28 cellular contexts compared by ENCODE assay signal in genomic region chr7:121430558-121430957, GRCh38.
"Had no signal": no experiment of that assay in that cellular context is flagged by ENCODE, and none has a peak within 500 bp of the region (broad histone marks: within the 10 kb centered on the region; RNA-seq: fewer than 3 reads in every experiment).

No MANE protein-coding gene starts in this region.

- H3K9me3 Mint-ChIP-seq: stimulated activated effector memory CD8-positive, alpha-beta T cell treated with anti-CD3 and anti-CD28 coated beads, Interleukin-12 subunit alpha, Interleukin-12 subunit beta, amount 100 ng/mL, for 72 hours; stimulated activated naive CD8-positive, alpha-beta T cell treated with anti-CD3 and anti-CD28 coated beads, Interleukin-15, amount 100 ng/mL, for 72 hours had no signal

- H3K36me3 Mint-ChIP-seq: stimulated activated effector memory CD8-positive, alpha-beta T cell treated with anti-CD3 and anti-CD28 coated beads, Interleukin-12 subunit alpha, Interleukin-12 subunit beta, amount 100 ng/mL, for 72 hours; type B pancreatic cell had no signal

- H3K9me3 ChIP-seq: stomach, suprapubic skin, testis, thoracic aorta, thyroid gland, tibial artery, tibial nerve, transverse colon, upper lobe of left lung, upper lobe of right lung, uterus, vagina had no signal

- ATAC-seq: stimulated activated effector memory CD8-positive, alpha-beta T cell treated with anti-CD3 and anti-CD28 coated beads, Interleukin-12 subunit alpha, Interleukin-12 subunit beta, amount 100 ng/mL, for 72 hours; stimulated activated memory B cell treated with anti-CD40 and anti-IgM and Interleukin-4, amounts not matched to agents 10 μg/mL and 1 μg/mL and 100 μg/mL, for 72 hours; stimulated activated naive B cell treated with anti-CD40 and anti-IgM and Interleukin-4, amounts not matched to agents 10 μg/mL and 1 μg/mL and 100 μg/mL, for 72 hours; stimulated activated naive CD8-positive, alpha-beta T cell treated with anti-CD3 and anti-CD28 coated beads, Interleukin-15, amount 100 ng/mL, for 72 hours; stimulated activated naive CD8-positive, alpha-beta T cell treated with anti-CD3 and anti-CD28 coated beads, Interleukin-15, Interleukin-2, amounts not matched to agents 100 U/mL and 50 U/mL, for 24 hours; upper lobe of right lung had no signal

- H3K27me3 Mint-ChIP-seq: stimulated activated memory B cell treated with anti-CD40 and anti-IgM and Interleukin-4, amounts not matched to agents 10 μg/mL and 1 μg/mL and 100 μg/mL, for 72 hours; stimulated activated naive B cell treated with anti-CD40 and anti-IgM and Interleukin-4, amounts not matched to agents 10 μg/mL and 1 μg/mL and 100 μg/mL, for 72 hours; stimulated activated naive CD8-positive, alpha-beta T cell treated with anti-CD3 and anti-CD28 coated beads, Interleukin-15, amount 100 ng/mL, for 72 hours; type B pancreatic cell had no signal

- H3K4me3 Mint-ChIP-seq: stimulated activated effector memory CD8-positive, alpha-beta T cell treated with anti-CD3 and anti-CD28 coated beads, Interleukin-12 subunit alpha, Interleukin-12 subunit beta, amount 100 ng/mL, for 72 hours; stimulated activated memory B cell treated with anti-CD40 and anti-IgM and Interleukin-4, amounts not matched to agents 10 μg/mL and 1 μg/mL and 100 μg/mL, for 72 hours; stimulated activated naive B cell treated with anti-CD40 and anti-IgM and Interleukin-4, amounts not matched to agents 10 μg/mL and 1 μg/mL and 100 μg/mL, for 72 hours; stimulated activated naive CD8-positive, alpha-beta T cell treated with anti-CD3 and anti-CD28 coated beads, Interleukin-15, amount 100 ng/mL, for 72 hours; stimulated activated naive CD8-positive, alpha-beta T cell treated with anti-CD3 and anti-CD28 coated beads, Interleukin-15, Interleukin-2, amounts not matched to agents 100 ng/mL and 50 ng/mL, for 24 hours; type B pancreatic cell had no signal

- H3K4me3 ChIP-seq: stomach, suprapubic skin, testis, thoracic aorta, thyroid gland, tibial artery, tibial nerve, transverse colon, upper lobe of left lung, upper lobe of right lung, uterus, vagina had no signal

- H3K4me1 ChIP-seq: stomach, suprapubic skin, testis, tibial artery, tibial nerve, transverse colon, upper lobe of left lung, upper lobe of right lung, uterus, vagina had no signal

- H3K4me1 Mint-ChIP-seq: stimulated activated effector memory CD8-positive, alpha-beta T cell treated with anti-CD3 and anti-CD28 coated beads, Interleukin-12 subunit alpha, Interleukin-12 subunit beta, amount 100 ng/mL, for 72 hours; stimulated activated naive CD8-positive, alpha-beta T cell treated with anti-CD3 and anti-CD28 coated beads, Interleukin-15, amount 100 ng/mL, for 72 hours had no signal

- H3K27ac ChIP-seq: stomach, suprapubic skin, testis, thoracic aorta, thyroid gland, tibial artery, tibial nerve, transverse colon, upper lobe of left lung, upper lobe of right lung, uterus, vagina had no signal

- DNase-seq: stimulated activated CD4-positive, alpha-beta T cell treated with anti-CD3 and anti-CD28 coated beads, Interleukin-2, amount 100 ng/mL, for 48 hours; stimulated activated CD4-positive, alpha-beta T cell treated with anti-CD3 and anti-CD28 coated beads, Interleukin-4, amount 100 ng/mL, for 1 hour; stimulated activated CD4-positive, alpha-beta T cell treated with anti-CD3 and anti-CD28 coated beads, Interleukin-4, amount 100 ng/mL, for 24 hours; stimulated activated CD4-positive, alpha-beta T cell treated with anti-CD3 and anti-CD28 coated beads, Interleukin-4, amount 100 ng/mL, for 4 hours; stimulated activated CD8-positive, alpha-beta memory T cell treated with anti-CD3 and anti-CD28 coated beads, Interleukin-4, amount 100 ng/mL, for 48 hours; stimulated activated naive B cell treated with anti-CD40 and anti-IgM and Interleukin-4, amounts not matched to agents 10 μg/mL and 1 μg/mL and 100 μg/mL, for 72 hours; stimulated activated naive CD4-positive, alpha-beta T cell; stimulated activated naive CD4-positive, alpha-beta T cell treated with Interleukin-2 at 50 U/mL for 16 hours; stimulated activated naive CD8-positive, alpha-beta T cell treated with anti-CD3 and anti-CD28 coated beads, Interleukin-15, amount 100 ng/mL, for 72 hours; stimulated activated naive CD8-positive, alpha-beta T cell treated with anti-CD3 and anti-CD28 coated beads, Interleukin-15, Interleukin-2, amounts not matched to agents 100 U/mL and 50 U/mL, for 24 hours; stomach; substantia nigra; testis; thyroid gland; tibial artery; transverse colon; upper lobe of left lung; upper lobe of right lung; uterus had no signal

- FAIRE-seq: urothelium cell line had no signal

- H3K36me3 ChIP-seq: stomach, suprapubic skin, thoracic aorta, thyroid gland, tibial artery, tibial nerve, transverse colon, upper lobe of left lung, upper lobe of right lung, uterus, vagina had no signal

- H3K27me3 ChIP-seq: stomach, suprapubic skin, testis, thyroid gland, tibial artery, tibial nerve, transverse colon, upper lobe of left lung, upper lobe of right lung, uterus, vagina had no signal

- H3K27ac Mint-ChIP-seq: stimulated activated effector memory CD8-positive, alpha-beta T cell treated with anti-CD3 and anti-CD28 coated beads, Interleukin-12 subunit alpha, Interleukin-12 subunit beta, amount 100 ng/mL, for 72 hours; stimulated activated memory B cell treated with anti-CD40 and anti-IgM and Interleukin-4, amounts not matched to agents 10 μg/mL and 1 μg/mL and 100 μg/mL, for 72 hours; stimulated activated naive B cell treated with anti-CD40 and anti-IgM and Interleukin-4, amounts not matched to agents 10 μg/mL and 1 μg/mL and 100 μg/mL, for 72 hours; stimulated activated naive CD8-positive, alpha-beta T cell treated with anti-CD3 and anti-CD28 coated beads, Interleukin-15, amount 100 ng/mL, for 72 hours; stimulated activated naive CD8-positive, alpha-beta T cell treated with anti-CD3 and anti-CD28 coated beads, Interleukin-15, Interleukin-2, amounts not matched to agents 100 ng/mL and 50 ng/mL, for 24 hours had no signal
